In genomic region chr9:33044677-33045282, GRCh38 we compare ENCODE assay signal across 8 cellular contexts. TPM values are rescaled to one million over a fixed set of nuclear protein-coding genes. Genes with fewer than 3 reads are reported as not detected.
DNase-seq lines count a peak whose midpoint lies in the region; ATAC-seq and TF ChIP-seq lines count a peak whose summit lies in the region.

No MANE protein-coding gene starts in this region.

- H3K27me3 Mint-ChIP-seq in activated CD4-positive, alpha-beta memory T cell treated with anti-CD3 and anti-CD28 coated beads, Interleukin-2, amount 10 ng/mL, durations not matched to agents 7 days and 5 days = no peaks in the 10 kb centered on the region
- no peaks in the 10 kb centered on the region for H3K27me3 Mint-ChIP-seq in progenitor cell of endocrine pancreas

- no peak overlapping the region for H3K56ac ChIP-seq in IMR-90 (ENCODE audit: extremely low read depth, insufficient read depth, low read length)

- peak overlapping the region; percentile 76 for H3K4me3 Mint-ChIP-seq in activated CD4-positive, alpha-beta memory T cell treated with anti-CD3 and anti-CD28 coated beads, Interleukin-2, amount 10 ng/mL, durations not matched to agents 7 days and 5 days
- H3K4me3 Mint-ChIP-seq in progenitor cell of endocrine pancreas (ENCODE audit: low read depth) = peak overlapping the region; percentile 74

- peaks cover 23% of the 10 kb centered on the region for H3K4me1 Mint-ChIP-seq in activated CD4-positive, alpha-beta memory T cell treated with anti-CD3 and anti-CD28 coated beads, Interleukin-2, amount 10 ng/mL, durations not matched to agents 7 days and 5 days
- peaks cover 10% of the 10 kb centered on the region for H3K4me1 Mint-ChIP-seq in progenitor cell of endocrine pancreas (ENCODE audit: low read depth)

- peak overlapping the region; percentile 43 for H2AK9ac ChIP-seq in IMR-90 (replicated peaks; ENCODE audit: low read depth, low read length, poor library complexity)

- peak overlapping the region; percentile 66; the same call in 1 of the 2 replicates for H4K5ac ChIP-seq in IMR-90 (ENCODE audit: low read depth, low read length)

- TF ChIP-seq CTCF in IMR-90 (conservative IDR thresholded peaks at IDR 0.05; ENCODE audit: low read depth, low read length) (0 out of 2 replicates have a peak, but pooled peaks have one; percentile 18), heart left ventricle (IDR thresholded peaks at IDR 0.05) (peak in 5 of 12 donors; percentile 17 to 34 (median 23)), progenitor cell of endocrine pancreas (IDR thresholded peaks at IDR 0.05; ENCODE audit: unreplicated experiment) (peak; percentile 25)

- no peak for TF ChIP-seq RAD21 in IMR-90 (IDR thresholded peaks at IDR 0.05; ENCODE audit: low read length)

- no peak overlapping the region for H2AK5ac ChIP-seq in IMR-90 (ENCODE audit: low read depth, low read length)

- in situ Hi-C loops in IMR-90 (cut with MboI; ENCODE audit: low sequenced_read_pairs) = no loop called here

- CTCF ChIA-PET in IMR-90 (lab: Yijun Ruan, JAX) = interaction anchor here (1.4 kb wide), 1 partner anchor 18 kb away, joined by 4 read pairs; no protein-coding TSS in a partner anchor
- CTCF ChIA-PET in activated CD4-positive, alpha-beta memory T cell treated with anti-CD3 and anti-CD28 coated beads, Interleukin-2, amount 10 ng/mL, durations not matched to agents 7 days and 5 days (lab: Charles Lee) = no interaction called here

- peak overlapping the region; percentile 36 to 89; a peak in 3 of 4 replicates for H4K8ac ChIP-seq in IMR-90 (ENCODE audit: low read depth in 2 of 2, low read length in 2 of 2)

- peaks cover 3 to 6% of the 10 kb centered on the region in 2 experiments; a peak in 2 of 4 replicates for H3K79me1 ChIP-seq in IMR-90 (ENCODE audit: low read depth in 1 of 2, low read length in 2 of 2)

- H2BK5ac ChIP-seq in IMR-90 (ENCODE audit: low read depth, low read length, poor library complexity, severe bottlenecking) = peak overlapping the region; percentile 83

- H3K27ac ChIP-seq in IMR-90 (ENCODE audit: insufficient read depth, low read length) = peak overlapping the region; percentile 85
- peak overlapping the region; percentile 76 to 97 (median 91) for H3K27ac ChIP-seq in heart left ventricle

- no peak for TF ChIP-seq POLR2A in IMR-90 (IDR thresholded peaks at IDR 0.05; ENCODE audit: low read depth, low read length)
- TF ChIP-seq POLR2A in heart left ventricle (IDR thresholded peaks at IDR 0.05) = no peak

- BruUV-seq in IMR-90 (replicated peaks; lab: Mats Ljungman, UMichigan) = no TSS peak

- 71% methylated on average over 5 of the region's 12 CpGs; no CpG with 5 or more reads in 1 of the 2 experiments for WGBS in IMR-90 (ENCODE audit: extremely low coverage in 2 of 2, insufficient read length in 1 of 2), 2 experiments
- 40 to 50% (median 45%) methylated on average over 12 of the region's 12 CpGs for WGBS in heart left ventricle, 4 donors

- peak overlapping the region; percentile 71 for H3K4ac ChIP-seq in IMR-90 (ENCODE audit: low read depth, low read length)

- H3K4me2 ChIP-seq in IMR-90 (ENCODE audit: low read depth, low read length) = peak overlapping the region; percentile 81

- H3K9me3 Mint-ChIP-seq in activated CD4-positive, alpha-beta memory T cell treated with anti-CD3 and anti-CD28 coated beads, Interleukin-2, amount 10 ng/mL, durations not matched to agents 7 days and 5 days = no peaks in the 10 kb centered on the region
- H3K9me3 Mint-ChIP-seq in progenitor cell of endocrine pancreas (ENCODE audit: low read depth) = no peaks in the 10 kb centered on the region

- H3K27me3 ChIP-seq in IMR-90 (ENCODE audit: control insufficient read depth, insufficient read depth, low read length) = no peaks in the 10 kb centered on the region
- no peaks in the 10 kb centered on the region for H3K27me3 ChIP-seq in heart left ventricle

- H3K4me3 ChIP-seq in IMR-90 (ENCODE audit: insufficient read depth, low read depth, low read length) (peak overlapping the region; percentile 89), heart left ventricle (peak overlapping the region in 11 of 12 donors; percentile 43 to 78 (median 66))

- H3K14ac ChIP-seq in IMR-90 (replicated peaks; ENCODE audit: low read depth, low read length) = peak overlapping the region; percentile 51; the same call in 1 of the 2 replicates

- no peak overlapping the region for H2BK20ac ChIP-seq in IMR-90 (ENCODE audit: low read depth, low read length)

- H2AFZ ChIP-seq in IMR-90 (replicated peaks; ENCODE audit: low read length, poor library complexity) = peak overlapping the region; percentile 96

- H3K9ac ChIP-seq in IMR-90 (ENCODE audit: low read depth, low read length) = peak overlapping the region; percentile 84

- peaks cover 5% of the 10 kb centered on the region; the same call in 1 of the 2 replicates for H3K9me1 ChIP-seq in IMR-90 (ENCODE audit: insufficient read depth, low read length)

- H3K9me3 ChIP-seq in IMR-90 (ENCODE audit: control insufficient read depth, insufficient read depth, low read length) (no peaks in the 10 kb centered on the region), heart left ventricle (no peaks in the 10 kb centered on the region)

- peak overlapping the region; percentile 67 for H3K27ac Mint-ChIP-seq in activated CD4-positive, alpha-beta memory T cell treated with anti-CD3 and anti-CD28 coated beads, Interleukin-2, amount 10 ng/mL, durations not matched to agents 7 days and 5 days
- peak overlapping the region; percentile 87 for H3K27ac Mint-ChIP-seq in progenitor cell of endocrine pancreas

- ATAC-seq in IMR-90 (ENCODE audit: low read depth) = peak; percentile 18
- peak in 3 of 4 donors; percentile 25 to 49 (median 42) for ATAC-seq in heart left ventricle
- ATAC-seq in GM18858 (IDR thresholded peaks at IDR 0.05; ENCODE audit: unreplicated experiment) = no peak

- DNase-seq in D341Med (ENCODE audit: low spot score) (peak; percentile 71), IMR-90 (no peak), heart left ventricle (peak in 2 of 5 donors; percentile 16 to 34), progenitor cell of endocrine pancreas (ENCODE audit: low spot score, unreplicated experiment) (no peak), UCSD-AML1 (lab: John Stamatoyannopoulos, UW; ENCODE audit: unreplicated experiment) (no peak)
- no peak for DNase-seq in activated CD4-positive, alpha-beta memory T cell treated with anti-CD3 and anti-CD28 coated beads, Interleukin-2, amount 10 ng/mL, durations not matched to agents 7 days and 5 days
- DNase-seq in stimulated activated CD4-positive, alpha-beta T cell treated with anti-CD3 and anti-CD28 coated beads, Interleukin-4, amount 100 ng/mL, for 24 hours = no peak

- no peaks in the 10 kb centered on the region for H4K20me1 ChIP-seq in IMR-90 (ENCODE audit: insufficient read depth, low read length)

- POLR2A ChIA-PET in IMR-90 (lab: Charles Lee; ENCODE audit: unreplicated experiment) = no interaction called here
- POLR2A ChIA-PET in activated CD4-positive, alpha-beta memory T cell treated with anti-CD3 and anti-CD28 coated beads, Interleukin-2, amount 10 ng/mL, durations not matched to agents 7 days and 5 days (lab: Charles Lee) = interaction anchor here (0.8 to 4.8 kb wide), 9 partner anchors 9 to 214 kb away, joined by 3 to 54 read pairs (median 8); partner anchors contain the start of genes DNAJA1 and SMU1

- H2BK120ac ChIP-seq in IMR-90 (ENCODE audit: low read depth, low read length) = peak overlapping the region; percentile 48; the same call in 1 of the 2 replicates

- intact Hi-C loops in IMR-90 (cut with micrococcal nuclease) = no loop called here
- intact Hi-C loops in heart left ventricle (cut with DNase I) = no loop called here

- H3K36me3 ChIP-seq in IMR-90 (ENCODE audit: control insufficient read depth, insufficient read depth, low read length) (peaks cover 14% of the 10 kb centered on the region), heart left ventricle (peaks cover 0 to 63% (median 48%) of the 10 kb centered on the region in 9 donors)

- dilution Hi-C loops in IMR-90 (cut with HindIII; ENCODE audit: low sequenced_read_pairs, unreplicated experiment) = no loop called here

- 0 out of 2 replicates have a peak overlapping the region, but pooled peaks have one; percentile 64 for H3K23ac ChIP-seq in IMR-90 (ENCODE audit: low read depth, low read length)

- H3K4me1 ChIP-seq in IMR-90 (ENCODE audit: control insufficient read depth, insufficient read depth, low read length) (no peaks in the 10 kb centered on the region), heart left ventricle (peaks cover 0 to 39% (median 5%) of the 10 kb centered on the region in 12 donors)

- no peak overlapping the region for H3K18ac ChIP-seq in IMR-90 (ENCODE audit: low read depth, low read length)

- no peak overlapping the region for H2BK15ac ChIP-seq in IMR-90 (ENCODE audit: low read depth, low read length)

- H4K91ac ChIP-seq in IMR-90 (ENCODE audit: insufficient read depth, low read depth, low read length) = 0 out of 2 replicates have a peak overlapping the region, but pooled peaks have one; percentile 42

- H3K36me3 Mint-ChIP-seq in activated CD4-positive, alpha-beta memory T cell treated with anti-CD3 and anti-CD28 coated beads, Interleukin-2, amount 10 ng/mL, durations not matched to agents 7 days and 5 days (ENCODE audit: low read depth) = peaks cover 45% of the 10 kb centered on the region
- peaks cover 10% of the 10 kb centered on the region for H3K36me3 Mint-ChIP-seq in progenitor cell of endocrine pancreas (ENCODE audit: insufficient read depth)

RNA-seq across cellular contexts. Expression of gene DNAJA1, which starts 19.7 kb away (rescaled TPM):
- total RNA-seq in IMR-90 (2012; rRNA removed) = 59.5 and 109 TPM in 2 replicates
- polyA plus RNA-seq in IMR-90 (2012; rRNA removed) = 103 and 118 TPM in 2 replicates
- 19.8 and 46.7 TPM in 2 replicates for polyA plus RNA-seq in IMR-90 (2012; cell fraction: cytosol; rRNA removed)
- 6.2 and 51.4 TPM in 2 replicates for polyA plus RNA-seq in IMR-90 (2012; cell fraction: nucleus; rRNA removed; ENCODE audit: low replicate concordance)
- 100 to 1,000 TPM; 141 to 142 TPM for total RNA-seq in activated CD4-positive, alpha-beta memory T cell treated with anti-CD3 and anti-CD28 coated beads, Interleukin-2, amount 10 ng/mL, durations not matched to agents 7 days and 5 days
- total RNA-seq in heart left ventricle = 100 to 1,000 TPM in 1 of 9 donors, 10 to 100 TPM in 8; 48.6 to 104 (median 63.1) TPM
- 100 to 1,000 TPM in 1 of 2 donors, 10 to 100 TPM in 1; 32.6 to 133 TPM for polyA plus RNA-seq in heart left ventricle
- 240 and 247 TPM in 2 replicates for total RNA-seq in progenitor cell of endocrine pancreas

RNA-seq across cellular contexts. Expression of gene SMU1, which starts 31.7 kb away (rescaled TPM):
- total RNA-seq in IMR-90 (2012; rRNA removed) (36.0 and 37.8 TPM in 2 replicates), heart left ventricle (10 to 100 TPM; 11.5 to 19.4 (median 15.8) TPM), progenitor cell of endocrine pancreas (25.2 and 25.4 TPM in 2 replicates)
- polyA plus RNA-seq in IMR-90 (2012; rRNA removed) (8.6 and 11.1 TPM in 2 replicates), heart left ventricle (10 to 100 TPM in 1 of 2 donors, 1 to 10 TPM in 1; 6.7 to 12.3 TPM)
- 3.0 and 4.1 TPM in 2 replicates for polyA plus RNA-seq in IMR-90 (2012; cell fraction: cytosol; rRNA removed)
- polyA plus RNA-seq in IMR-90 (2012; cell fraction: nucleus; rRNA removed; ENCODE audit: low replicate concordance) = 1.4 and 6.1 TPM in 2 replicates
- total RNA-seq in activated CD4-positive, alpha-beta memory T cell treated with anti-CD3 and anti-CD28 coated beads, Interleukin-2, amount 10 ng/mL, durations not matched to agents 7 days and 5 days = 10 to 100 TPM; 22.5 to 22.9 TPM

RNA-seq across cellular contexts. Expression of gene APTX, which starts 43.4 kb away (rescaled TPM):
- total RNA-seq in IMR-90 (2012; rRNA removed) = 34.2 and 45.3 TPM in 2 replicates
- polyA plus RNA-seq in IMR-90 (2012; rRNA removed) = 28.0 and 32.6 TPM in 2 replicates
- 7.8 and 18.7 TPM in 2 replicates for polyA plus RNA-seq in IMR-90 (2012; cell fraction: cytosol; rRNA removed)
- 9.2 and 59.9 TPM in 2 replicates for polyA plus RNA-seq in IMR-90 (2012; cell fraction: nucleus; rRNA removed; ENCODE audit: low replicate concordance)
- total RNA-seq in activated CD4-positive, alpha-beta memory T cell treated with anti-CD3 and anti-CD28 coated beads, Interleukin-2, amount 10 ng/mL, durations not matched to agents 7 days and 5 days = 10 to 100 TPM; 30.5 to 32.7 TPM
- 10 to 100 TPM in 8 of 9 donors, 1 to 10 TPM in 1; 9.4 to 22.5 (median 16.1) TPM for total RNA-seq in heart left ventricle
- 10 to 100 TPM; 12.5 to 33.4 TPM for polyA plus RNA-seq in heart left ventricle
- 32.9 and 36.1 TPM in 2 replicates for total RNA-seq in progenitor cell of endocrine pancreas
